Comparison of ENCODE assay signal across 13 cellular contexts in the genomic region with DNA sequence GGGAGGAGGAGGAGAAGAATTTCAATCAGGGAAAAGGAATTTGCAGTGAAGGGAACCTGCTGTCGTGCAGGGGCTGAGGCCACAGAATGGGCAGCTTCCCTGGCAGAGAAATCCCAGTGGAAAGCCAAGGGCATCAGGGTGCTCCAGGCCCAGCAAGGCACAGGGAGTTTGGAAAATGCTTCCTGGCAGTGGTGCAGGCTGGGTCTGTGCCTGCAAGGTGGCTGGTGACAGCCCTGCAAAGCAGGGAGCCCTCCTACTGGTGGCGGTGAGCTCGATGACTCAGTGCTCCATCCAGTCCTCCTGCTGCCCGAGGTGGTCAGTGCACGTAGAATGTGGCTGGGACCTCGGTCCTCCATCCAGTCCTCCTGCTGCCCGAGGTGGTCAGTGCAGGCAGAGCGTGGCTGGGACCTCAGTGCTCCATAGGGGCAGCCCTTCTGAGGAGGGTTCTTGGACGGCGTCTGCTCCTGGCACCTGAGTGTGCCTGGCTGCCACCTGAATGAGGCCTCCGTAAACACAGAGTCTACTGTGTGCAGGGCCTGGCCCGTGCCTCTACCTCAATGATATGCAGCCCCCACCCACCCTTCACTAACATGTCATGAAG.
A peak's percentile ranks its signal among the peaks of the same experiment; 100 is the strongest.
DNase-seq lines count a peak whose midpoint lies in the region; ATAC-seq and TF ChIP-seq lines count a peak whose summit lies in the region.
"Had no signal": no experiment of that assay in that cellular context is flagged by ENCODE, and none has a peak within 500 bp of the region (broad histone marks: within the 10 kb centered on the region; RNA-seq: fewer than 3 reads in every experiment).

No MANE protein-coding gene starts in this region.

- peaks cover 6% of the 10 kb centered on the region; the same call in 1 of the 2 replicates for H3K4me1 ChIP-seq in Caco-2
- H3K4me1 ChIP-seq: A549, BE2C had no signal

- H3K36me3 ChIP-seq in Caco-2 (ENCODE audit: control insufficient read depth, insufficient read depth, low read length) = no peaks in the 10 kb centered on the region
- H3K36me3 ChIP-seq: BE2C had no signal

- ATAC-seq in stimulated activated effector memory CD8-positive, alpha-beta T cell treated with anti-CD3 and anti-CD28 coated beads, Interleukin-12 subunit alpha, Interleukin-12 subunit beta, amount 100 ng/mL, for 72 hours = peak; percentile 5
- ATAC-seq in naive thymus-derived CD8-positive, alpha-beta T cell = no peak
- ATAC-seq: A549 had no signal

- H3K27me3 ChIP-seq in Caco-2 (replicated peaks; ENCODE audit: control insufficient read depth, insufficient read depth, low read length) = no peaks in the 10 kb centered on the region

- H3K9me3 ChIP-seq in Caco-2 = no peaks in the 10 kb centered on the region
- H3K9me3 ChIP-seq: A549, BE2C had no signal

- in situ Hi-C loops in G401 (cut with HindIII; ENCODE audit: low sequenced_read_pairs) = no loop called here

- no peaks in the 10 kb centered on the region for H3K36me3 Mint-ChIP-seq in Caco-2 (ENCODE audit: insufficient read depth, unreplicated experiment)
- peaks cover 5% of the 10 kb centered on the region for H3K36me3 Mint-ChIP-seq in stimulated activated effector memory CD8-positive, alpha-beta T cell treated with anti-CD3 and anti-CD28 coated beads, Interleukin-12 subunit alpha, Interleukin-12 subunit beta, amount 100 ng/mL, for 72 hours
- no peaks in the 10 kb centered on the region for H3K36me3 Mint-ChIP-seq in naive thymus-derived CD8-positive, alpha-beta T cell
- H3K36me3 Mint-ChIP-seq: CD4-positive, alpha-beta memory T cell had no signal

- TF ChIP-seq CTCF in Caco-2 (IDR thresholded peaks at IDR 0.05; ENCODE audit: insufficient read depth in 1 of 2, low read depth in 1 of 2, low read length in 1 of 2, severe bottlenecking in 1 of 2, unreplicated experiment in 1 of 2) = no peak

- CTCF ChIA-PET in Caco-2 (lab: Charles Lee) = no interaction called here

- H3K27ac Mint-ChIP-seq in Caco-2 (ENCODE audit: unreplicated experiment) = peak overlapping the region; percentile 24
- H3K27ac Mint-ChIP-seq in stimulated activated effector memory CD8-positive, alpha-beta T cell treated with anti-CD3 and anti-CD28 coated beads, Interleukin-12 subunit alpha, Interleukin-12 subunit beta, amount 100 ng/mL, for 72 hours = no peak overlapping the region
- H3K27ac Mint-ChIP-seq in naive thymus-derived CD8-positive, alpha-beta T cell = no peak overlapping the region
- H3K27ac Mint-ChIP-seq: CD4-positive, alpha-beta memory T cell had no signal

- peaks cover 25% of the 10 kb centered on the region for H3K4me1 Mint-ChIP-seq in Caco-2 (ENCODE audit: low read depth, unreplicated experiment)
- H3K4me1 Mint-ChIP-seq in stimulated activated effector memory CD8-positive, alpha-beta T cell treated with anti-CD3 and anti-CD28 coated beads, Interleukin-12 subunit alpha, Interleukin-12 subunit beta, amount 100 ng/mL, for 72 hours = no peaks in the 10 kb centered on the region
- no peaks in the 10 kb centered on the region for H3K4me1 Mint-ChIP-seq in naive thymus-derived CD8-positive, alpha-beta T cell

- intact Hi-C loops in Caco-2 (cut with micrococcal nuclease; ENCODE audit: unreplicated experiment) = no loop called here

- POLR2A ChIA-PET in Caco-2 (lab: Charles Lee) = no interaction called here
- POLR2A ChIA-PET in naive thymus-derived CD8-positive, alpha-beta T cell (lab: Charles Lee) = no interaction called here

- H3K27me3 Mint-ChIP-seq in Caco-2 (ENCODE audit: insufficient read depth, unreplicated experiment) = no peaks in the 10 kb centered on the region
- peaks cover 7 to 34% (median 10%) of the 10 kb centered on the region in 5 donors for H3K27me3 Mint-ChIP-seq in naive thymus-derived CD8-positive, alpha-beta T cell

- no peak overlapping the region for H3K4me3 ChIP-seq in Caco-2 (ENCODE audit: low read depth, low read length)
- H3K4me3 ChIP-seq: A549 had no signal

- no peak overlapping the region for H3K4me3 Mint-ChIP-seq in Caco-2 (ENCODE audit: unreplicated experiment)
- H3K4me3 Mint-ChIP-seq in stimulated activated effector memory CD8-positive, alpha-beta T cell treated with anti-CD3 and anti-CD28 coated beads, Interleukin-12 subunit alpha, Interleukin-12 subunit beta, amount 100 ng/mL, for 72 hours = no peak overlapping the region
- H3K4me3 Mint-ChIP-seq in naive thymus-derived CD8-positive, alpha-beta T cell = no peak overlapping the region
- H3K4me3 Mint-ChIP-seq: CD4-positive, alpha-beta memory T cell had no signal

- peaks cover 10% of the 10 kb centered on the region for H3K9me3 Mint-ChIP-seq in Caco-2 (ENCODE audit: unreplicated experiment)
- H3K9me3 Mint-ChIP-seq in stimulated activated effector memory CD8-positive, alpha-beta T cell treated with anti-CD3 and anti-CD28 coated beads, Interleukin-12 subunit alpha, Interleukin-12 subunit beta, amount 100 ng/mL, for 72 hours = no peaks in the 10 kb centered on the region
- H3K9me3 Mint-ChIP-seq in naive thymus-derived CD8-positive, alpha-beta T cell = no peaks in the 10 kb centered on the region
- H3K9me3 Mint-ChIP-seq: CD4-positive, alpha-beta memory T cell had no signal

- no TSS peak for BruUV-seq in Caco-2 (replicated peaks; lab: Mats Ljungman, UMichigan)

- no peak for DNase-seq in Caco-2
- DNase-seq in G401 (ENCODE audit: low spot score) = peak; percentile 69
- peak; percentile 35 for DNase-seq in ecto neural progenitor cell (ENCODE audit: low spot score)
- DNase-seq in stimulated activated effector memory CD8-positive, alpha-beta T cell treated with anti-CD3 and anti-CD28 coated beads, Interleukin-12 subunit alpha, Interleukin-12 subunit beta, amount 100 ng/mL, for 72 hours (ENCODE audit: low spot score in 2 of 2) = no peak
- DNase-seq in NOMO-1 treated with DMSO at 0.1 percent for 48 hours (lab: John Stamatoyannopoulos, UW; ENCODE audit: unreplicated experiment) = no peak
- DNase-seq in naive thymus-derived CD8-positive, alpha-beta T cell = no peak
- DNase-seq: BE2C; CD4-positive, alpha-beta memory T cell; DND-41; GF-D8; HCEC 1CT; IMR-90 had no signal

Comparison
In these comparisons a context has a peak if more than half of its experiments do, and no peak if none do; other contexts are left out.
1. DNase-seq: peak in G401 (single experiment) and ecto neural progenitor cell (single experiment); none in Caco-2 (0 of 2), stimulated activated effector memory CD8-positive, alpha-beta T cell treated with anti-CD3 and anti-CD28 coated beads, Interleukin-12 subunit alpha, Interleukin-12 subunit beta, amount 100 ng/mL, for 72 hours (0 of 2), NOMO-1 treated with DMSO at 0.1 percent for 48 hours (single experiment) and naive thymus-derived CD8-positive, alpha-beta T cell (0 of 10).